1 cellular context compared by ENCODE assay signal in the genomic region with DNA sequence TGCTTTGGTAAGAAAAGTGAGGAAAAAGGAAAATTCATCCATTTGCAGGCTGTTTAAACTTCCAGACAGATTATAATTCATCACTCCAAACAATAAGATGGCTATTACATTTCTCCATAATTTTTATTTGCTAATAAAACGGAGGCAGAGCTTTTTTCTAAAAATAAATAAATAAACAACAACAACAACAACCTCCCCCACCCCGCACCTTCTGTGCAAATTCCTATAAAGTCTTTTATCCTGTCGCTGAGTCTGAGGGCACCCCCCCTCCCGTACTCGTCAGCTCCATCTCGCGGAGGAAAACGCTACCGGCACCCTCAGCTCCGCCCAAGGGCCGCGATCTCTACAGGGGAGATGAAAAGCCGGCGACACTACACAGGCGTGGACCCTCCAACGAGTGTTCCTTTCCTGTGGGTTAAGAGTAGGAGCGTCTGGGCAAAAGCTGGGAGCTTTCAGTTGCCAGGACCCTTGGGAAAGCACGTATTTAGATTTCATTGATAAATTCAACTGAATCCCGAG.
TF ChIP-seq lines count a peak whose summit lies in the region.

No MANE protein-coding gene starts in this region.

TF ChIP-seq in H1, 55 proteins besides CTCF, POLR2A, EP300 and RAD21:
- TF ChIP-seq EGR1 (IDR thresholded peaks at IDR 0.05; ENCODE audit: borderline replicate concordance, low read depth, low read length) (no peak), GABPA (IDR thresholded peaks at IDR 0.05; ENCODE audit: borderline replicate concordance, insufficient read depth, low read length) (no peak), TAF1 (IDR thresholded peaks at IDR 0.05; ENCODE audit: low read depth, low read length) (peak; percentile 3; the same call in 1 of the 2 replicates), RFX5 (IDR thresholded peaks at IDR 0.05; ENCODE audit: borderline replicate concordance, low read depth, low read length) (no peak), JUND (IDR thresholded peaks at IDR 0.05; ENCODE audit: low read length) (no peak), SIN3A (conservative IDR thresholded peaks at IDR 0.05 in 1 of 2, IDR thresholded peaks at IDR 0.05 in 1 of 2; ENCODE audit: low read depth in 1 of 2, low read length in 2 of 2) (peak in 1 of 2 experiments; percentile 31; a peak in 1 of 4 replicates), ASH2L (IDR thresholded peaks at IDR 0.05; ENCODE audit: low read length) (peak; percentile 76), TAF7 (optimal IDR thresholded peaks at IDR 0.05; ENCODE audit: borderline replicate concordance, low read depth, low read length) (peak; percentile 19), CHD2 (IDR thresholded peaks at IDR 0.05; ENCODE audit: low read length) (no peak), NANOG (IDR thresholded peaks at IDR 0.05; ENCODE audit: insufficient read depth, low read depth, low read length, poor library complexity, severe bottlenecking) (no peak)
